In genomic region chr10:122331615-122332446, GRCh38 we compare ENCODE assay signal across 17 cellular contexts. TPM values are rescaled to one million over a fixed set of nuclear protein-coding genes. Genes with fewer than 3 reads are reported as not detected.
DNase-seq lines count a peak whose midpoint lies in the region; ATAC-seq, FAIRE-seq and TF ChIP-seq lines count a peak whose summit lies in the region.
"Had no signal": no experiment of that assay in that cellular context is flagged by ENCODE, and none has a peak within 500 bp of the region (broad histone marks: within the 10 kb centered on the region; RNA-seq: fewer than 3 reads in every experiment).

No MANE protein-coding gene starts in this region.

- WGBS in small intestine, 3 donors, result 32 to 62% (median 44%) methylated on average over 16 of the region's 16 CpGs

- H3K27ac Mint-ChIP-seq in progenitor cell of endocrine pancreas, result peak overlapping the region; percentile 11

- H3K27me3 Mint-ChIP-seq in progenitor cell of endocrine pancreas, result no peaks in the 10 kb centered on the region

- no peak for TF ChIP-seq POLR2A in GM12892 (IDR thresholded peaks at IDR 0.05; ENCODE audit: low read depth, low read length)

- H3K4me1 ChIP-seq in small intestine (ENCODE audit: control insufficient read depth in 2 of 2, insufficient read depth in 1 of 2, low read depth in 1 of 2, low read length in 1 of 2), result no peaks in the 10 kb centered on the region
- H3K4me1 ChIP-seq: stomach had no signal

- peaks cover 14% of the 10 kb centered on the region for H3K4me1 Mint-ChIP-seq in progenitor cell of endocrine pancreas (ENCODE audit: low read depth)

- no peaks in the 10 kb centered on the region for H3K9me3 ChIP-seq in small intestine (ENCODE audit: control insufficient read depth, low read depth)
- H3K9me3 ChIP-seq: neutrophil, stomach had no signal

- H3K27ac ChIP-seq in angular gyrus (ENCODE audit: low read depth, low read length) (peak overlapping the region; percentile 92), small intestine (ENCODE audit: low read depth in 1 of 2, low read length in 1 of 2) (no peak overlapping the region)
- H3K27ac ChIP-seq: neutrophil, skin epidermis, stomach, VCaP had no signal

- H3K4me3 ChIP-seq in kidney epithelial cell (ENCODE audit: low read depth, low read length), result no peak overlapping the region
- no peak overlapping the region for H3K4me3 ChIP-seq in small intestine (ENCODE audit: low read depth in 1 of 2, low read length in 2 of 2)
- H3K4me3 ChIP-seq: skin epidermis, stomach had no signal

- POLR2A ChIA-PET in HEK293T (lab: Yijun Ruan, JAX), result no interaction called here

- CTCF ChIA-PET in HEK293T (lab: Yijun Ruan, JAX), result no interaction called here

- TF ChIP-seq CTCF in kidney epithelial cell (IDR thresholded peaks at IDR 0.05; ENCODE audit: insufficient read depth, low read length, poor library complexity, severe bottlenecking) (no peak), progenitor cell of endocrine pancreas (IDR thresholded peaks at IDR 0.05; ENCODE audit: unreplicated experiment) (no peak)

- ATAC-seq in HG03175 (IDR thresholded peaks at IDR 0.05; ENCODE audit: unreplicated experiment), result no peak
- ATAC-seq: SK-N-SH treated with all-trans-retinoic acid at 6 μM for 48 hours had no signal

- no peaks in the 10 kb centered on the region for H3K36me3 ChIP-seq in kidney epithelial cell (ENCODE audit: control insufficient read depth, insufficient read depth, low read length)
- H3K36me3 ChIP-seq in small intestine (ENCODE audit: control insufficient read depth in 2 of 2, insufficient read depth in 2 of 2, low read length in 2 of 2), result no peaks in the 10 kb centered on the region
- H3K36me3 ChIP-seq: neutrophil, stomach had no signal

- in situ Hi-C loops in Caki2 (cut with HindIII; ENCODE audit: low pct_unique_long_range_greater_than_20kb, low sequenced_read_pairs), result no loop called here

- FAIRE-seq in small intestine (lab: Jason Lieb, UNC) (no peak), GM12892 (lab: Jason Lieb, UNC) (no peak)

- DNase-seq in Caki2 (ENCODE audit: low read depth) (peak; percentile 82), kidney epithelial cell (ENCODE audit: low read depth) (peak; percentile 90), progenitor cell of endocrine pancreas (ENCODE audit: low spot score, unreplicated experiment) (no peak), small intestine (no peak), GM12892 (ENCODE audit: insufficient read length) (no peak), HEK293T (ENCODE audit: extremely low spot score) (no peak)
- DNase-seq: activated effector memory CD4-positive, alpha-beta T cell treated with anti-CD3 and anti-CD28 coated beads, Interleukin-2, amount 50 U/mL, for 16 hours; COR-L47; NCI-H187; NCI-H446; stomach had no signal

- H3K4me3 Mint-ChIP-seq in progenitor cell of endocrine pancreas (ENCODE audit: low read depth), result no peak overlapping the region

- no peaks in the 10 kb centered on the region for H3K9me3 Mint-ChIP-seq in progenitor cell of endocrine pancreas (ENCODE audit: low read depth)

- H3K27me3 ChIP-seq in kidney epithelial cell (ENCODE audit: control insufficient read depth, insufficient read depth, low read length), result no peaks in the 10 kb centered on the region
- H3K27me3 ChIP-seq in small intestine (ENCODE audit: control insufficient read depth in 2 of 2, insufficient read depth in 2 of 2, low read length in 2 of 2), result no peaks in the 10 kb centered on the region

- H3K36me3 Mint-ChIP-seq in progenitor cell of endocrine pancreas (ENCODE audit: insufficient read depth), result no peaks in the 10 kb centered on the region

TF ChIP-seq in HEK293T, 16 proteins besides CTCF, POLR2A, EP300 and RAD21:
- TF ChIP-seq HDGF (IDR thresholded peaks at IDR 0.05; ENCODE audit: borderline replicate concordance) (no peak), BHLHE40 (IDR thresholded peaks at IDR 0.05; ENCODE audit: borderline replicate concordance) (no peak), L3MBTL2 (conservative IDR thresholded peaks at IDR 0.05) (no peak), CTBP1 (IDR thresholded peaks at IDR 0.05; ENCODE audit: borderline replicate concordance) (no peak), ELF4 (IDR thresholded peaks at IDR 0.05) (no peak), ZNF384 (IDR thresholded peaks at IDR 0.05) (no peak), FOXK2 (IDR thresholded peaks at IDR 0.05) (no peak), FOXA1 (IDR thresholded peaks at IDR 0.05) (no peak), PKNOX1 (IDR thresholded peaks at IDR 0.05) (no peak), SUZ12 (IDR thresholded peaks at IDR 0.05) (no peak), LEF1 (IDR thresholded peaks at IDR 0.05; ENCODE audit: borderline replicate concordance) (no peak), ARNT (IDR thresholded peaks at IDR 0.05) (no peak), SP1 (IDR thresholded peaks at IDR 0.05) (no peak)

RNA-seq across cellular contexts. Expression of gene PLEKHA1, which starts 42.7 kb away (rescaled TPM):
- 42.6 and 58.2 TPM in 2 replicates for total RNA-seq in Caki2 (2014; rRNA removed; shearing (Covaris generic); ENCODE audit: low replicate concordance)
- total RNA-seq in kidney epithelial cell, result 42.5 and 48.7 TPM in 2 replicates
- 44.0 and 44.3 TPM in 2 replicates for total RNA-seq in progenitor cell of endocrine pancreas
- polyA plus RNA-seq in small intestine, result 10 to 100 TPM; 15.4 to 25.5 (median 21.9) TPM
- 5.2 TPM for polyA plus RNA-seq in GM12892 (2012; ENCODE audit: missing spikeins)

Comparison
In these comparisons a context has a peak if more than half of its experiments do, and no peak if none do; other contexts are left out.
1. DNase-seq: peak in Caki2 (single experiment) and kidney epithelial cell (single experiment); none in progenitor cell of endocrine pancreas (single experiment), small intestine (single experiment), GM12892 (single experiment) and HEK293T (single experiment).